18 cellular contexts compared by ENCODE assay signal in genomic region chr7:158959021-158959717, GRCh38.
DNase-seq lines count a peak whose midpoint lies in the region; ATAC-seq, FAIRE-seq and TF ChIP-seq lines count a peak whose summit lies in the region.
"Had no signal": no experiment of that assay in that cellular context is flagged by ENCODE, and none has a peak within 500 bp of the region (broad histone marks: within the 10 kb centered on the region; RNA-seq: fewer than 3 reads in every experiment).

No MANE protein-coding gene starts in this region.

- no peak for TF ChIP-seq CTCF in keratinocyte (optimal IDR thresholded peaks at IDR 0.05 in 1 of 3, IDR thresholded peaks at IDR 0.05 in 1 of 3, conservative IDR thresholded peaks at IDR 0.05 in 1 of 3; ENCODE audit: extremely low read depth in 1 of 3, insufficient read depth in 2 of 3, low read length in 3 of 3)
- TF ChIP-seq CTCF in pancreas (IDR thresholded peaks at IDR 0.05) = no peak
- TF ChIP-seq CTCF in BE2C (IDR thresholded peaks at IDR 0.05; ENCODE audit: low read depth, low read length) = no peak

- H2AFZ ChIP-seq in keratinocyte (ENCODE audit: control insufficient read depth, low read length) = no peak overlapping the region
- H2AFZ ChIP-seq: GM23248, PC-9 had no signal

- peak overlapping the region; percentile 7; the same call in 1 of the 2 replicates for H3K9ac ChIP-seq in ES-I3 (ENCODE audit: low read depth, low read length)
- no peak overlapping the region for H3K9ac ChIP-seq in keratinocyte (ENCODE audit: control insufficient read depth, extremely low read depth, insufficient read depth, low read length)
- H3K9ac ChIP-seq: GM23248, KMS-11 had no signal

- no peaks in the 10 kb centered on the region for H3K36me3 ChIP-seq in ES-I3 (ENCODE audit: insufficient read depth, low read length)
- H3K36me3 ChIP-seq in keratinocyte (ENCODE audit: control insufficient read depth in 2 of 2, extremely low read depth in 1 of 2, insufficient read depth in 2 of 2, low read length in 2 of 2) = no peaks in the 10 kb centered on the region
- H3K36me3 ChIP-seq in pancreas = no peaks in the 10 kb centered on the region
- H3K36me3 ChIP-seq in BE2C = no peaks in the 10 kb centered on the region
- H3K36me3 ChIP-seq: SJSA1 had no signal

- FAIRE-seq in keratinocyte (lab: Jason Lieb, UNC) (no peak), pancreas (lab: Jason Lieb, UNC) (no peak)

- dilution Hi-C loops in keratinocyte (cut with MboI; ENCODE audit: extremely low pct_ligation_motif_present, low sequenced_read_pairs) = no loop called here

- no peaks in the 10 kb centered on the region for H3K9me3 ChIP-seq in ES-I3 (ENCODE audit: control insufficient read depth, insufficient read depth, low read length)
- no peaks in the 10 kb centered on the region for H3K9me3 ChIP-seq in keratinocyte (ENCODE audit: control insufficient read depth, low read depth, low read length)
- H3K9me3 ChIP-seq in pancreas = no peaks in the 10 kb centered on the region
- no peaks in the 10 kb centered on the region; the same call in 1 of the 2 replicates for H3K9me3 ChIP-seq in BE2C
- H3K9me3 ChIP-seq: SJSA1 had no signal

- H3K4me2 ChIP-seq in keratinocyte (ENCODE audit: control insufficient read depth, extremely low read depth, insufficient read depth, low read depth, low read length) = peak overlapping the region; percentile 87

- H3K4me1 ChIP-seq in ES-I3 (ENCODE audit: insufficient read depth, low read length) (no peaks in the 10 kb centered on the region), keratinocyte (ENCODE audit: control insufficient read depth, extremely low read depth, insufficient read depth, low read length) (peaks cover 11% of the 10 kb centered on the region), pancreas (no peaks in the 10 kb centered on the region), BE2C (no peaks in the 10 kb centered on the region)
- H3K4me1 ChIP-seq: SJSA1 had no signal

- peak; percentile 26 for DNase-seq in NCI-H748 (lab: John Stamatoyannopoulos, UW; ENCODE audit: unreplicated experiment)
- DNase-seq in NCI-H748 treated with DMSO at 0.1 percent for 48 hours (lab: John Stamatoyannopoulos, UW) = no peak
- peak; percentile 24 for DNase-seq in SHP77 treated with DMSO at 0.1 percent for 48 hours (lab: John Stamatoyannopoulos, UW)
- DNase-seq in keratinocyte (ENCODE audit: low read depth, low spot score) = no peak
- no peak for DNase-seq in NCI-H510A treated with DMSO at 0.1 percent for 48 hours (lab: John Stamatoyannopoulos, UW)
- no peak for DNase-seq in pancreas
- DNase-seq in BE2C = no peak
- DNase-seq: 8988T, GM23248, NCI-H1092, NCI-H1694, NCI-H345, NCI-H526 treated with DMSO at 0.1 percent for 48 hours, PC-9 had no signal

- intact Hi-C loops in pancreas (cut with DNase I) = no loop called here

- H3K9me1 ChIP-seq in keratinocyte (ENCODE audit: control insufficient read depth, extremely low read depth, insufficient read depth, low read length) = no peaks in the 10 kb centered on the region

- no peaks in the 10 kb centered on the region for H3K79me2 ChIP-seq in keratinocyte (ENCODE audit: control insufficient read depth, insufficient read depth, low read length)

- H3K27ac ChIP-seq in keratinocyte (ENCODE audit: control insufficient read depth, insufficient read depth, low read length) (no peak overlapping the region), pancreas (no peak overlapping the region)
- H3K27ac ChIP-seq: GM23248, KMS-11, PC-9, SJSA1 had no signal

- H3K27me3 ChIP-seq in keratinocyte (ENCODE audit: control insufficient read depth, extremely low read depth, insufficient read depth, low read length) (peaks cover 23% of the 10 kb centered on the region), pancreas (no peaks in the 10 kb centered on the region), BE2C (peaks cover 12% of the 10 kb centered on the region)

- H3K4me3 ChIP-seq in keratinocyte (ENCODE audit: control insufficient read depth in 2 of 3, extremely low read depth in 1 of 3, insufficient read depth in 2 of 3, low read depth in 1 of 3, low read length in 3 of 3) (peak overlapping the region in 1 of 3 experiments; percentile 63), pancreas (peak overlapping the region in 1 of 4 donors; percentile 35), BE2C (ENCODE audit: low read depth, low read length) (no peak overlapping the region)
- H3K4me3 ChIP-seq: GM23248, PC-9, SJSA1 had no signal

- ATAC-seq in pancreas = no peak
- ATAC-seq: CD8-positive, alpha-beta T cell had no signal

- H4K20me1 ChIP-seq in keratinocyte (ENCODE audit: control insufficient read depth, extremely low read depth, insufficient read depth, low read length) = no peaks in the 10 kb centered on the region

- WGBS in pancreas, 2 donors = 51 to 57% methylated on average over 7 of the region's 7 CpGs

Comparison
In these comparisons a context has a peak if more than half of its experiments do, and no peak if none do; other contexts are left out.
1. DNase-seq: peak in NCI-H748 (single experiment) and SHP77 treated with DMSO at 0.1 percent for 48 hours (single experiment); none in NCI-H748 treated with DMSO at 0.1 percent for 48 hours (single experiment), keratinocyte (single experiment), NCI-H510A treated with DMSO at 0.1 percent for 48 hours (single experiment), pancreas (0 of 6) and BE2C (single experiment).